2 cellular contexts compared by ENCODE assay signal in the genomic region with DNA sequence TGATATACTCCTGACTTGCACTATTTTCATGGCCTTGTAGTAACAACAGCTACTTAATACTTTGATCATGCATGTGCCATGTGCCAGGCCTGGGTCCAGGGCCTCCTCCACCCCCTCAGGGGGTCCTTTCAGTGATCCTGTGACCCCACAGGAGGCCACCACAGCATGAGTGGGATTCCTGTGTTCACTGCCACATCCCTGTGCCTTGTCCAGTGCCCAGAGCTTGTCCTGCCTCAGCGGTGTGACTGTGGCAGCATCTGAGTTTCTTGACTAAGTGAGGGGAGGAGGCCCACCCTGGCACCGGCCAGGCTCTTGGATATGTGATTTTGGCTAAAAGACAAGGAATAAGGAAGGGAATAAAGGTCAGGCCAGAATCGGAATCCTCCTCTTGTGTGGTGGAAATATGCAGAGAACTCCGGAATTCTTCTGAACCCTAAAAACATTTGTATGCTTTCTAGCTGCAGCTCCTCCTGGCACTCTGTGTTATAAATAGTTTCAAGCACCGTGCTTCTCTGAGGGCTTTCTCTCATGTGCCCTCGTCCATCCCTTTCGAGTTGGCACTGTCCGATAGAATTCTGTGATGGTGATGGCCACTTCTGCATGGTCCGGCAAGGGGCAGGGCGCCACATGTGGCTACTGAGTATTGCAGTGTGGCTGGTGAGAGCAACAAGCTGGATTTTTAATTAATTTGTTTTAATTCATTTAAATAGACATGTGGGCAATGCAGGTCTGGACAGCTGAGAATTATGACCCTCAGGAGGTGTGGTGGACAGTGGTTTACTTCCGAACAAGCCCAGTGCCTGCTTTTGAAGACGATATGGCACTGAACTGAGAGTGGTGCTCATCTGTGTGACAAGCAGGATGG.
TF ChIP-seq lines count a peak whose summit lies in the region.

No MANE protein-coding gene starts in this region.

TF ChIP-seq in HCT116, 20 proteins besides CTCF, POLR2A, EP300 and RAD21:
- TF ChIP-seq CEBPB (IDR thresholded peaks at IDR 0.05; ENCODE audit: low read depth) (no peak), ZFX (IDR thresholded peaks at IDR 0.05) (no peak), POLR2AphosphoS5 (IDR thresholded peaks at IDR 0.05; ENCODE audit: low read depth, low read length) (no peak), EZH2 (IDR thresholded peaks at IDR 0.05) (no peak), TCF7L2 (IDR thresholded peaks at IDR 0.05; ENCODE audit: borderline replicate concordance, extremely low read depth, insufficient read depth, insufficient read length) (no peak), ZBTB33 (IDR thresholded peaks at IDR 0.05; ENCODE audit: extremely low read depth, insufficient replicate concordance, low read length) (no peak)
TF ChIP-seq in HCT116: peak in this region for 0.

TF ChIP-seq in GM12878, 131 proteins besides CTCF, POLR2A, EP300 and RAD21:
- TF ChIP-seq, protein P1, sequence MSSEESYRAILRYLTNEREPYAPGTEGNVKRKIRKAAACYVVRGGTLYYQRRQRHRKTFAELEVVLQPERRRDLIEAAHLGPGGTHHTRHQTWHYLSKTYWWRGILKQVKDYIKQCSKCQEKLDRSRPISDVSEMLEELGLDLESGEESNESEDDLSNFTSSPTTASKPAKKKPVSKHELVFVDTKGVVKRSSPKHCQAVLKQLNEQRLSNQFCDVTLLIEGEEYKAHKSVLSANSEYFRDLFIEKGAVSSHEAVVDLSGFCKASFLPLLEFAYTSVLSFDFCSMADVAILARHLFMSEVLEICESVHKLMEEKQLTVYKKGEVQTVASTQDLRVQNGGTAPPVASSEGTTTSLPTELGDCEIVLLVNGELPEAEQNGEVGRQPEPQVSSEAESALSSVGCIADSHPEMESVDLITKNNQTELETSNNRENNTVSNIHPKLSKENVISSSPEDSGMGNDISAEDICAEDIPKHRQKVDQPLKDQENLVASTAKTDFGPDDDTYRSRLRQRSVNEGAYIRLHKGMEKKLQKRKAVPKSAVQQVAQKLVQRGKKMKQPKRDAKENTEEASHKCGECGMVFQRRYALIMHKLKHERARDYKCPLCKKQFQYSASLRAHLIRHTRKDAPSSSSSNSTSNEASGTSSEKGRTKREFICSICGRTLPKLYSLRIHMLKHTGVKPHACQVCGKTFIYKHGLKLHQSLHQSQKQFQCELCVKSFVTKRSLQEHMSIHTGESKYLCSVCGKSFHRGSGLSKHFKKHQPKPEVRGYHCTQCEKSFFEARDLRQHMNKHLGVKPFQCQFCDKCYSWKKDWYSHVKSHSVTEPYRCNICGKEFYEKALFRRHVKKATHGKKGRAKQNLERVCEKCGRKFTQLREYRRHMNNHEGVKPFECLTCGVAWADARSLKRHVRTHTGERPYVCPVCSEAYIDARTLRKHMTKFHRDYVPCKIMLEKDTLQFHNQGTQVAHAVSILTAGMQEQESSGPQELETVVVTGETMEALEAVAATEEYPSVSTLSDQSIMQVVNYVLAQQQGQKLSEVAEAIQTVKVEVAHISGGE (CRISPR knock-in tag; IDR thresholded peaks at IDR 0.05) = no peak
- TF ChIP-seq PBX3 (IDR thresholded peaks at IDR 0.05; ENCODE audit: insufficient replicate concordance, low read depth, low read length) (no peak), FOXK2 (IDR thresholded peaks at IDR 0.05) (no peak), CREB1 (IDR thresholded peaks at IDR 0.05; ENCODE audit: low read depth) (no peak), KAT2A (conservative IDR thresholded peaks at IDR 0.05; ENCODE audit: control insufficient read depth, low read depth, low read length) (no peak), WRNIP1 (IDR thresholded peaks at IDR 0.05; ENCODE audit: borderline replicate concordance, low read depth, low read length) (no peak), HCFC1 (IDR thresholded peaks at IDR 0.05; ENCODE audit: low read length) (no peak), IKZF1 (conservative IDR thresholded peaks at IDR 0.05) (no peak), NR2C1 (IDR thresholded peaks at IDR 0.05) (no peak), TCF3 (IDR thresholded peaks at IDR 0.05; ENCODE audit: borderline replicate concordance, insufficient read depth, low read depth, low read length) (no peak), KDM1A (IDR thresholded peaks at IDR 0.05; ENCODE audit: borderline replicate concordance) (no peak), SMC3 (IDR thresholded peaks at IDR 0.05; ENCODE audit: borderline replicate concordance, low read length) (no peak), NR2F1 (conservative IDR thresholded peaks at IDR 0.05) (no peak), RELA (IDR thresholded peaks at IDR 0.05; ENCODE audit: borderline replicate concordance, partially characterized antibody) (no peak), IRF4 (IDR thresholded peaks at IDR 0.05; ENCODE audit: low read depth, low read length) (no peak)
- TF ChIP-seq, protein P2, sequence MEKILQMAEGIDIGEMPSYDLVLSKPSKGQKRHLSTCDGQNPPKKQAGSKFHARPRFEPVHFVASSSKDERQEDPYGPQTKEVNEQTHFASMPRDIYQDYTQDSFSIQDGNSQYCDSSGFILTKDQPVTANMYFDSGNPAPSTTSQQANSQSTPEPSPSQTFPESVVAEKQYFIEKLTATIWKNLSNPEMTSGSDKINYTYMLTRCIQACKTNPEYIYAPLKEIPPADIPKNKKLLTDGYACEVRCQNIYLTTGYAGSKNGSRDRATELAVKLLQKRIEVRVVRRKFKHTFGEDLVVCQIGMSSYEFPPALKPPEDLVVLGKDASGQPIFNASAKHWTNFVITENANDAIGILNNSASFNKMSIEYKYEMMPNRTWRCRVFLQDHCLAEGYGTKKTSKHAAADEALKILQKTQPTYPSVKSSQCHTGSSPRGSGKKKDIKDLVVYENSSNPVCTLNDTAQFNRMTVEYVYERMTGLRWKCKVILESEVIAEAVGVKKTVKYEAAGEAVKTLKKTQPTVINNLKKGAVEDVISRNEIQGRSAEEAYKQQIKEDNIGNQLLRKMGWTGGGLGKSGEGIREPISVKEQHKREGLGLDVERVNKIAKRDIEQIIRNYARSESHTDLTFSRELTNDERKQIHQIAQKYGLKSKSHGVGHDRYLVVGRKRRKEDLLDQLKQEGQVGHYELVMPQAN (conservative IDR thresholded peaks at IDR 0.05) = no peak
